Comparison of ENCODE assay signal across 20 cellular contexts in genomic region chr11:69273571-69273970, GRCh38. TPM values are rescaled to one million over a fixed set of nuclear protein-coding genes. Genes with fewer than 3 reads are reported as not detected.
"Had no signal": no experiment of that assay in that cellular context is flagged by ENCODE, and none has a peak within 500 bp of the region (broad histone marks: within the 10 kb centered on the region; RNA-seq: fewer than 3 reads in every experiment).

No MANE protein-coding gene starts in this region.

- H3K36me3 ChIP-seq: heart left ventricle, neural progenitor cell, prostate gland, spleen had no signal

- ATAC-seq: activated naive CD8-positive, alpha-beta T cell treated with anti-CD3 and anti-CD28 coated beads, Interleukin-2, amount 50 U/mL, for 24 hours; heart left ventricle; naive thymus-derived CD8-positive, alpha-beta T cell had no signal

- H3K36me3 Mint-ChIP-seq: activated CD4-positive, alpha-beta memory T cell treated with anti-CD3 and anti-CD28 coated beads for 36 hours; activated naive CD4-positive, alpha-beta T cell treated with anti-CD3 and anti-CD28 coated beads, Interleukin-2, amount 10 ng/mL, durations not matched to agents 7 days and 5 days; naive thymus-derived CD8-positive, alpha-beta T cell; neural progenitor cell had no signal

- H3K27me3 ChIP-seq: heart left ventricle, neural progenitor cell had no signal

- H3K4me1 Mint-ChIP-seq: activated naive CD4-positive, alpha-beta T cell treated with anti-CD3 and anti-CD28 coated beads, Interleukin-2, amount 10 ng/mL, durations not matched to agents 7 days and 5 days; activated naive CD8-positive, alpha-beta T cell treated with anti-CD3 and anti-CD28 coated beads, Interleukin-2, amount 50 U/mL, for 24 hours; naive thymus-derived CD8-positive, alpha-beta T cell had no signal

- H3K27ac ChIP-seq: heart left ventricle, neural progenitor cell, spleen had no signal

- H3K27me3 Mint-ChIP-seq: activated CD4-positive, alpha-beta memory T cell treated with anti-CD3 and anti-CD28 coated beads for 36 hours had no signal

- DNase-seq: activated CD4-positive, alpha-beta memory T cell treated with anti-CD3 and anti-CD28 coated beads for 36 hours; activated CD4-positive, alpha-beta T cell treated with anti-CD3 and anti-CD28 coated beads for 48 hours; activated effector memory CD4-positive, alpha-beta T cell treated with Interleukin-2 at 50 U/mL for 16 hours; activated naive CD4-positive, alpha-beta T cell treated with anti-CD3 and anti-CD28 coated beads, Interleukin-2, amount 10 ng/mL, durations not matched to agents 7 days and 5 days; activated naive CD8-positive, alpha-beta T cell treated with anti-CD3 and anti-CD28 coated beads, Interleukin-2, amount 50 U/mL, for 24 hours; activated T-cell treated with anti-CD3 and anti-CD28 coated beads, Interleukin-2, amount 50 U/mL, for 48 hours; dermis blood vessel endothelial cell; effector memory CD4-positive, alpha-beta T cell; heart left ventricle; islet precursor cell; stimulated activated CD4-positive, alpha-beta T cell treated with anti-CD3 and anti-CD28 coated beads, Interleukin-4, amount 100 ng/mL, for 1 hour; stimulated activated naive CD4-positive, alpha-beta T cell; T-helper 9 cell had no signal

- H3K27ac Mint-ChIP-seq: activated CD4-positive, alpha-beta memory T cell treated with anti-CD3 and anti-CD28 coated beads for 36 hours; activated naive CD4-positive, alpha-beta T cell treated with anti-CD3 and anti-CD28 coated beads, Interleukin-2, amount 10 ng/mL, durations not matched to agents 7 days and 5 days; activated naive CD8-positive, alpha-beta T cell treated with anti-CD3 and anti-CD28 coated beads, Interleukin-2, amount 50 U/mL, for 24 hours; naive thymus-derived CD8-positive, alpha-beta T cell; neural progenitor cell had no signal

- H3K9me3 ChIP-seq: heart left ventricle, prostate gland, spleen had no signal

- H3K4me3 ChIP-seq: heart left ventricle, neural progenitor cell, prostate gland, spleen had no signal

- H3K4me3 Mint-ChIP-seq: activated CD4-positive, alpha-beta memory T cell treated with anti-CD3 and anti-CD28 coated beads for 36 hours; activated naive CD4-positive, alpha-beta T cell treated with anti-CD3 and anti-CD28 coated beads, Interleukin-2, amount 10 ng/mL, durations not matched to agents 7 days and 5 days; activated naive CD8-positive, alpha-beta T cell treated with anti-CD3 and anti-CD28 coated beads, Interleukin-2, amount 50 U/mL, for 24 hours; neural progenitor cell had no signal

- H3K9me3 Mint-ChIP-seq: activated CD4-positive, alpha-beta memory T cell treated with anti-CD3 and anti-CD28 coated beads for 36 hours; activated naive CD4-positive, alpha-beta T cell treated with anti-CD3 and anti-CD28 coated beads, Interleukin-2, amount 10 ng/mL, durations not matched to agents 7 days and 5 days; activated naive CD8-positive, alpha-beta T cell treated with anti-CD3 and anti-CD28 coated beads, Interleukin-2, amount 50 U/mL, for 24 hours; neural progenitor cell had no signal

RNA-seq across cellular contexts. Expression of gene MYEOV, which starts 20.4 kb away (rescaled TPM):
- total RNA-seq: cardiac septum; dermis blood vessel endothelial cell; lung microvascular endothelial cell; naive thymus-derived CD8-positive, alpha-beta T cell; T-helper 1 cell treated with Interleukin-12 subunit alpha and Interleukin-12 subunit beta and Interleukin-4 antibody, amounts not matched to agents 30 ng/mL and 1 ng/mL, for 36 hours had no signal
